ENCODE assay signal across 8 cellular contexts in the genomic region with DNA sequence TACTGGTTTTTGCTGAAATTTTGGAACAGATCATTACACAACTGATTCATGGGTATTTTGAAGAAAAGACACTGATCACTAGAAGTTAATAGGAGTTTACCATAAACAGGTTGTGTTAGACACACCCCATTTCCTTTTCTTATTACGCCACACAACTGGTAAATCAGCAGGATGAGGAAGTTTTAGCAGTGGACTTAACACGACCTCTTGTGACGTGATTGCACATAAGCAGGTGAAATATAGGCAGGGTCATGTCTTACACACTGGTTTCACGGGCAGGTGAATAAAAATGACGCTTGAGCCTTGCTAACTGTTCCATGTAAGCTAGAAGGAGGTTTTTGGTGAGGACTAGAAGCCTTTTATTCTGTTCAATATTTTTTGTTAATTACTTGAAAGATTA. TPM values are rescaled to one million over a fixed set of nuclear protein-coding genes. Genes with fewer than 3 reads are reported as not detected.
DNase-seq lines count a peak whose midpoint lies in the region; ATAC-seq and TF ChIP-seq lines count a peak whose summit lies in the region.

No MANE protein-coding gene starts in this region.

- CTCF ChIA-PET in HCT116 (lab: Charles Lee) (no interaction called here), SK-N-SH (lab: Yijun Ruan, JAX) (interaction anchor here (0.7 to 12.8 kb wide), 18 partner anchors 9 to 1405 kb away, joined by 3 to 137 read pairs (median 5); a partner anchor contains a TSS)

- BruUV-seq in HCT116 (replicated peaks; lab: Mats Ljungman, UMichigan): no TSS peak

- POLR2A ChIA-PET in HCT116 (lab: Charles Lee) (no interaction called here), SK-N-SH (lab: Yijun Ruan, JAX) (no interaction called here)

- TF ChIP-seq EP300 in SK-N-SH (IDR thresholded peaks at IDR 0.05; ENCODE audit: borderline replicate concordance in 1 of 2, low read depth in 1 of 2, low read length in 1 of 2): no peak

- H3K9me2 ChIP-seq in HCT116 (ENCODE audit: insufficient read depth): no peaks in the 10 kb centered on the region
- H3K9me2 ChIP-seq in SK-N-SH: no peaks in the 10 kb centered on the region

- ATAC-seq in HCT116: no peak; the same call in 1 of the 2 replicates
- ATAC-seq in left cardiac atrium: peak; percentile 56 to 66
- ATAC-seq in GM21360 (IDR thresholded peaks at IDR 0.05; ENCODE audit: unreplicated experiment): no peak

- H3K79me2 ChIP-seq in HCT116 (ENCODE audit: insufficient read depth, low read length) (no peaks in the 10 kb centered on the region), SK-N-SH (ENCODE audit: insufficient read depth) (no peaks in the 10 kb centered on the region)

- H3K4me2 ChIP-seq in HCT116 (ENCODE audit: low read length): no peak overlapping the region
- H3K4me2 ChIP-seq in SK-N-SH: no peak overlapping the region

- H3K27ac ChIP-seq in HCT116 (ENCODE audit: low read depth, low read length) (no peak overlapping the region), SK-N-SH (ENCODE audit: low read depth in 2 of 2, low read length in 1 of 2) (no peak overlapping the region)

- RAD21 ChIA-PET in HCT116 (lab: Charles Lee; ENCODE audit: low non-redundant PET in 1 of 2, low total read pairs in 2 of 2, uncharacterized antibody in 2 of 2, unreplicated experiment in 2 of 2): no interaction called here

- H3K27me3 ChIP-seq in HCT116 (ENCODE audit: insufficient read depth, low read length): no peaks in the 10 kb centered on the region
- peaks cover 4% of the 10 kb centered on the region; the same call in 1 of the 2 replicates for H3K27me3 ChIP-seq in SK-N-SH (ENCODE audit: insufficient read depth)

- 42% methylated on average over 5 of the region's 5 CpGs for WGBS in SK-N-SH (ENCODE audit: low lambda C conversion rate)

- TF ChIP-seq CTCF in HCT116 (IDR thresholded peaks at IDR 0.05 in 2 of 3, conservative IDR thresholded peaks at IDR 0.05 in 1 of 3; ENCODE audit: borderline replicate concordance in 1 of 3, insufficient read depth in 1 of 3, low read depth in 2 of 3, low read length in 2 of 3) (peak in 1 of 3 experiments; percentile 18; a peak in 1 of 6 replicates), SK-N-SH (IDR thresholded peaks at IDR 0.05) (peak; percentile 34), GM20000 (IDR thresholded peaks at IDR 0.05; ENCODE audit: extremely low read depth, missing control alignments) (no peak)

- H3F3A ChIP-seq in SK-N-SH (replicated peaks; ENCODE audit: insufficient read depth): no peaks in the 10 kb centered on the region

- H3K36me3 ChIP-seq in HCT116 (ENCODE audit: control insufficient read depth in 1 of 2, insufficient read depth in 2 of 2, low read length in 2 of 2) (no peaks in the 10 kb centered on the region), SK-N-SH (replicated peaks in 1 of 2; ENCODE audit: control insufficient read depth in 1 of 2, insufficient read depth in 2 of 2, low read length in 1 of 2) (no peaks in the 10 kb centered on the region)

- peak; percentile 54 for TF ChIP-seq RAD21 in HCT116 (IDR thresholded peaks at IDR 0.05; ENCODE audit: low read depth)
- TF ChIP-seq RAD21 in SK-N-SH (IDR thresholded peaks at IDR 0.05; ENCODE audit: low read length): peak; percentile 85

- H3K9me3 ChIP-seq in HCT116 (ENCODE audit: control insufficient read depth in 1 of 2, insufficient read depth in 1 of 2, low read depth in 1 of 2, low read length in 2 of 2) (no peaks in the 10 kb centered on the region), SK-N-SH (no peaks in the 10 kb centered on the region)

- no peak overlapping the region for H3K4me3 ChIP-seq in HCT116 (replicated peaks in 1 of 2; ENCODE audit: low read depth in 1 of 2, low read length in 2 of 2)
- no peak overlapping the region for H3K4me3 ChIP-seq in SK-N-SH (ENCODE audit: low read depth in 2 of 2, low read length in 1 of 2)

- intact Hi-C loops in HCT116 (cut with micrococcal nuclease): loop anchor here (5.0 kb wide), 1 partner anchor 312 kb away; no protein-coding TSS in a partner anchor
- intact Hi-C loops in left cardiac atrium (cut with DNase I): loop anchor here (5.0 to 10.0 kb wide), 2 partner anchors 187 to 1410 kb away; no protein-coding TSS in a partner anchor

- peaks cover 4 to 8% of the 10 kb centered on the region in 2 experiments; a peak in 2 of 4 replicates for H3K4me1 ChIP-seq in HCT116 (ENCODE audit: control insufficient read depth in 1 of 2, insufficient read depth in 2 of 2, low read length in 2 of 2)
- peaks cover 0 to 3% of the 10 kb centered on the region in 2 experiments; a peak in 1 of 4 replicates for H3K4me1 ChIP-seq in SK-N-SH (ENCODE audit: control insufficient read depth in 1 of 2, insufficient read depth in 2 of 2, low read depth in 1 of 2, low read length in 1 of 2)

- H2AFZ ChIP-seq in HCT116 (ENCODE audit: low read depth, low read length, poor library complexity, severe bottlenecking) (no peak overlapping the region), SK-N-SH (ENCODE audit: low read depth) (no peak overlapping the region)

- H4K20me1 ChIP-seq in HCT116 (ENCODE audit: insufficient read depth) (no peaks in the 10 kb centered on the region), SK-N-SH (ENCODE audit: insufficient read depth) (no peaks in the 10 kb centered on the region)

- DNase-seq in A172 (ENCODE audit: low spot score) (peak; percentile 33), HCT116 (ENCODE audit: low read depth, low spot score) (no peak), SK-N-SH (peak; percentile 28), left cardiac atrium (no peak), GM20000 (ENCODE audit: low spot score) (no peak), NCI-H524 treated with DMSO at 0.1 percent for 48 hours (lab: John Stamatoyannopoulos, UW) (no peak)
- no peak for DNase-seq in activated CD4-positive, CD25-positive, alpha-beta regulatory T cell treated with anti-CD3 and anti-CD28 coated beads, Interleukin-2, amount 50 U/mL, for 72 hours

- no peak for TF ChIP-seq POLR2A in HCT116 (IDR thresholded peaks at IDR 0.05; ENCODE audit: borderline replicate concordance, extremely low read depth, insufficient read depth, insufficient read length)

- H3K9ac ChIP-seq in HCT116 (ENCODE audit: low read length): no peak overlapping the region
- no peak overlapping the region for H3K9ac ChIP-seq in SK-N-SH

TF ChIP-seq in HCT116, 20 proteins besides CTCF, POLR2A, EP300 and RAD21 (continues in another document):
- TF ChIP-seq EZH2phosphoT487 (IDR thresholded peaks at IDR 0.05; ENCODE audit: borderline replicate concordance): no peak
- no peak for TF ChIP-seq ZFX (IDR thresholded peaks at IDR 0.05)
- no peak for TF ChIP-seq TCF7L2 (IDR thresholded peaks at IDR 0.05; ENCODE audit: borderline replicate concordance, extremely low read depth, insufficient read depth, insufficient read length)

TF ChIP-seq in SK-N-SH, 30 proteins besides CTCF, POLR2A, EP300 and RAD21:
- peak; percentile 66 for TF ChIP-seq SMC3 (IDR thresholded peaks at IDR 0.05; ENCODE audit: low read depth, low read length)
- no peak for TF ChIP-seq GABPA (IDR thresholded peaks at IDR 0.05; ENCODE audit: low read depth)
- TF ChIP-seq NFIC (IDR thresholded peaks at IDR 0.05; ENCODE audit: borderline replicate concordance): no peak
- TF ChIP-seq, protein P1, sequence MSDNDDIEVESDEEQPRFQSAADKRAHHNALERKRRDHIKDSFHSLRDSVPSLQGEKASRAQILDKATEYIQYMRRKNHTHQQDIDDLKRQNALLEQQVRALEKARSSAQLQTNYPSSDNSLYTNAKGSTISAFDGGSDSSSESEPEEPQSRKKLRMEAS (IDR thresholded peaks at IDR 0.05; ENCODE audit: low read depth): no peak
- no peak for TF ChIP-seq CHD2 (IDR thresholded peaks at IDR 0.05; ENCODE audit: low read length, partially characterized antibody)
- TF ChIP-seq FOXJ3 (CRISPR knock-in tag; IDR thresholded peaks at IDR 0.05): no peak
- no peak for TF ChIP-seq GATA2 (CRISPR knock-in tag; IDR thresholded peaks at IDR 0.05)

RNA-seq across cellular contexts. Expression of a gene that starts 27.1 kb away (rescaled TPM):
- 1.1 and 5.4 TPM in 2 replicates for total RNA-seq in A172 (2014; rRNA removed; shearing (Covaris generic))
- total RNA-seq in HCT116 (2021; ENCODE audit: unreplicated experiment) (2.8 TPM), left cardiac atrium (10 to 100 TPM in 1 of 2 donors, 1 to 10 TPM in 1; 5.2 to 15.5 TPM)
- 1.9 and 2.2 TPM in 2 replicates for polyA plus RNA-seq in HCT116 (2012)
- polyA plus RNA-seq in SK-N-SH (2012; rRNA removed): 0.64 and 1.8 TPM in 2 replicates
- 0.97 and 1.2 TPM in 2 replicates for polyA plus RNA-seq in SK-N-SH (2012; cell fraction: cytosol; rRNA removed)
- polyA plus RNA-seq in SK-N-SH (2012; cell fraction: nucleus; rRNA removed): 2.7 and 3.5 TPM in 2 replicates

Comparison
In these comparisons a context has a peak if more than half of its experiments do, and no peak if none do; other contexts are left out.
1. DNase-seq: peak in A172 (single experiment) and SK-N-SH (single experiment); none in HCT116 (single experiment), left cardiac atrium (single experiment), GM20000 (single experiment), activated CD4-positive, CD25-positive, alpha-beta regulatory T cell treated with anti-CD3 and anti-CD28 coated beads, Interleukin-2, amount 50 U/mL, for 72 hours (single experiment) and NCI-H524 treated with DMSO at 0.1 percent for 48 hours (single experiment).
2. ATAC-seq: peak in left cardiac atrium (2 of 2); none in HCT116 (single experiment) and GM21360 (single experiment).